18 cellular contexts compared by ENCODE assay signal in the genomic region with DNA sequence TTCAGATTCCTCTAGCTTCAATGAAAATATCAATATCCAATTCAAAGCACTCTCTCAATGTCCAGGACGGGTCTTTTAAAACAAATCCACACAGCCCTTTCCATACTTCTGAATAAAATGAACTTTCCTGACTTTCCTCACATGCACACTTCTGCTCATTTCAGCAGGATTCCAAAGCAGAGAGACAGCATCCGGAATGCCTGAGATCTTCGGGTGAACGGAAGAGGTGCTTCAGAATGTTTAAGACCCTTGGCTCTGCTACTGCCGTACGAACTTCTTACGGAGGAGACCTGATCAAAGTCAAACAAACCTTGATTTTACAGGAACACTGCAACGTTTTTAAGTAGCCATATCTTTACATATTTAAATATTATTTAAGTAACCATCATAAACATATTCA.
"Had no signal": no experiment of that assay in that cellular context is flagged by ENCODE, and none has a peak within 500 bp of the region (broad histone marks: within the 10 kb centered on the region; RNA-seq: fewer than 3 reads in every experiment).

No MANE protein-coding gene starts in this region.

- H3K36me3 Mint-ChIP-seq: activated naive CD8-positive, alpha-beta T cell treated with anti-CD3 and anti-CD28 coated beads, Interleukin-2, amount 10 ng/mL, durations not matched to agents 7 days and 5 days; memory B cell; stimulated activated memory B cell treated with anti-CD40 and anti-IgM and Interleukin-4, amounts not matched to agents 10 μg/mL and 1 μg/mL and 100 μg/mL, for 72 hours had no signal

- H3K27me3 Mint-ChIP-seq: stimulated activated memory B cell treated with anti-CD40 and anti-IgM and Interleukin-4, amounts not matched to agents 10 μg/mL and 1 μg/mL and 100 μg/mL, for 72 hours had no signal

- H3K4me1 Mint-ChIP-seq: activated B cell treated with CpG ODN at 0.5 μM for 24 hours; activated CD4-positive, alpha-beta T cell treated with anti-CD3 and anti-CD28 coated beads for 36 hours; activated naive CD8-positive, alpha-beta T cell treated with anti-CD3 and anti-CD28 coated beads, Interleukin-2, amount 10 ng/mL, durations not matched to agents 7 days and 5 days; memory B cell; stimulated activated memory B cell treated with anti-CD40 and anti-IgM and Interleukin-4, amounts not matched to agents 10 μg/mL and 1 μg/mL and 100 μg/mL, for 72 hours had no signal

- H3K36me3 ChIP-seq: colonic mucosa, esophagus muscularis mucosa, gastrocnemius medialis, right lobe of liver, stomach, suprapubic skin, tibial nerve had no signal

- H3K9me3 Mint-ChIP-seq: activated B cell treated with CpG ODN at 0.5 μM for 24 hours; activated naive CD4-positive, alpha-beta T cell treated with anti-CD3 and anti-CD28 coated beads for 36 hours; activated naive CD8-positive, alpha-beta T cell treated with anti-CD3 and anti-CD28 coated beads, Interleukin-2, amount 10 ng/mL, durations not matched to agents 7 days and 5 days; memory B cell; stimulated activated memory B cell treated with anti-CD40 and anti-IgM and Interleukin-4, amounts not matched to agents 10 μg/mL and 1 μg/mL and 100 μg/mL, for 72 hours; T-helper 1 cell treated with Interleukin-12 subunit alpha and Interleukin-12 subunit beta and Interleukin-4 antibody, amounts not matched to agents 30 μg/mL and 1 μg/mL, for 36 hours had no signal

- H3K9me3 ChIP-seq: colonic mucosa, esophagus muscularis mucosa, gastrocnemius medialis, mucosa of descending colon, right lobe of liver, stomach, suprapubic skin, tibial nerve had no signal

- H3K4me3 Mint-ChIP-seq: activated B cell treated with CpG ODN at 0.5 μM for 24 hours; activated CD4-positive, alpha-beta T cell treated with anti-CD3 and anti-CD28 coated beads for 36 hours; activated naive CD4-positive, alpha-beta T cell treated with anti-CD3 and anti-CD28 coated beads for 36 hours; activated naive CD8-positive, alpha-beta T cell treated with anti-CD3 and anti-CD28 coated beads, Interleukin-2, amount 10 ng/mL, durations not matched to agents 7 days and 5 days; memory B cell; stimulated activated memory B cell treated with anti-CD40 and anti-IgM and Interleukin-4, amounts not matched to agents 10 μg/mL and 1 μg/mL and 100 μg/mL, for 72 hours; T-helper 1 cell treated with Interleukin-12 subunit alpha and Interleukin-12 subunit beta and Interleukin-4 antibody, amounts not matched to agents 30 μg/mL and 1 μg/mL, for 36 hours had no signal

- H3K4me1 ChIP-seq: colonic mucosa, gastrocnemius medialis, suprapubic skin had no signal

- H3K27ac Mint-ChIP-seq: activated B cell treated with CpG ODN at 0.5 μM for 24 hours; activated CD4-positive, alpha-beta T cell treated with anti-CD3 and anti-CD28 coated beads for 36 hours; activated naive CD4-positive, alpha-beta T cell treated with anti-CD3 and anti-CD28 coated beads for 36 hours; activated naive CD8-positive, alpha-beta T cell treated with anti-CD3 and anti-CD28 coated beads, Interleukin-2, amount 10 ng/mL, durations not matched to agents 7 days and 5 days; memory B cell; stimulated activated memory B cell treated with anti-CD40 and anti-IgM and Interleukin-4, amounts not matched to agents 10 μg/mL and 1 μg/mL and 100 μg/mL, for 72 hours; T-helper 1 cell treated with Interleukin-12 subunit alpha and Interleukin-12 subunit beta and Interleukin-4 antibody, amounts not matched to agents 30 μg/mL and 1 μg/mL, for 36 hours had no signal

- DNase-seq: activated CD4-positive, alpha-beta T cell treated with anti-CD3 and anti-CD28 coated beads for 36 hours; activated CD4-positive, alpha-beta T cell treated with anti-CD3 and anti-CD28 coated beads, Interleukin-2, amount 50 U/mL, for 4 hours; activated naive CD4-positive, alpha-beta T cell treated with anti-CD3 and anti-CD28 coated beads for 36 hours; left cardiac atrium; right lobe of liver; stomach had no signal

- H3K27ac ChIP-seq: colonic mucosa, esophagus muscularis mucosa, gastrocnemius medialis, right lobe of liver, skin epidermis, stomach, suprapubic skin, tibial nerve had no signal

- H3K27me3 ChIP-seq: colonic mucosa, esophagus muscularis mucosa, gastrocnemius medialis, right lobe of liver, stomach, suprapubic skin, tibial nerve had no signal

- H3K4me3 ChIP-seq: colonic mucosa, esophagus muscularis mucosa, gastrocnemius medialis, mucosa of descending colon, right lobe of liver, skin epidermis, stomach, suprapubic skin, tibial nerve had no signal
